ENCODE assay signal across 1 cellular context in the genomic region with DNA sequence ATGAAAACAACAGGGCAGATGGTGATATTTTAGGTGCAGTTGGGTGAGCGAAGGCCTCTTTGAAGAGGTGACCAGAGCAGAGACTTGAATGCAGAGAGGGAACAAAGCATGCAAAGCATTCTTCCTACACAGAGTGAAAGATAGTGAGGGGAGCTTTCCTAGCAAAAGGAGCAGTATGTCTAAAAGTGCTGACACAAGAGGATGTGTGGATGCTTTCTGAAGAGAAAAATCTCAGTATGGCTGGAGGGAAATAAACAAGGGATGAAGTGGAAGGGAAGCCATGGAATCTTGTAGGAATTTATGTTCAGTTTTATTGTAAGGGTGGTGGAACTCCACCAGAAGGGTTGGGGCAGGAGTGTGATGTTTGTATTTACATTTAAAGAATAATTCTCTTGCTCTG.
TF ChIP-seq lines count a peak whose summit lies in the region.

No MANE protein-coding gene starts in this region.

TF ChIP-seq in HepG2, 621 proteins besides CTCF, POLR2A, EP300 and RAD21 (continued from another document):
- TF ChIP-seq, protein P1, sequence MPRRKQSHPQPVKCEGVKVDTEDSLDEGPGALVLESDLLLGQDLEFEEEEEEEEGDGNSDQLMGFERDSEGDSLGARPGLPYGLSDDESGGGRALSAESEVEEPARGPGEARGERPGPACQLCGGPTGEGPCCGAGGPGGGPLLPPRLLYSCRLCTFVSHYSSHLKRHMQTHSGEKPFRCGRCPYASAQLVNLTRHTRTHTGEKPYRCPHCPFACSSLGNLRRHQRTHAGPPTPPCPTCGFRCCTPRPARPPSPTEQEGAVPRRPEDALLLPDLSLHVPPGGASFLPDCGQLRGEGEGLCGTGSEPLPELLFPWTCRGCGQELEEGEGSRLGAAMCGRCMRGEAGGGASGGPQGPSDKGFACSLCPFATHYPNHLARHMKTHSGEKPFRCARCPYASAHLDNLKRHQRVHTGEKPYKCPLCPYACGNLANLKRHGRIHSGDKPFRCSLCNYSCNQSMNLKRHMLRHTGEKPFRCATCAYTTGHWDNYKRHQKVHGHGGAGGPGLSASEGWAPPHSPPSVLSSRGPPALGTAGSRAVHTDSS (CRISPR knock-in tag; conservative IDR thresholded peaks at IDR 0.05): no peak
